Comparison of ENCODE assay signal across 17 cellular contexts in genomic region chr4:141275834-141276233, GRCh38. TPM values are rescaled to one million over a fixed set of nuclear protein-coding genes. Genes with fewer than 3 reads are reported as not detected.
DNase-seq lines count a peak whose midpoint lies in the region; ATAC-seq, FAIRE-seq and TF ChIP-seq lines count a peak whose summit lies in the region.
"Had no signal": no experiment of that assay in that cellular context is flagged by ENCODE, and none has a peak within 500 bp of the region (broad histone marks: within the 10 kb centered on the region; RNA-seq: fewer than 3 reads in every experiment).

No MANE protein-coding gene starts in this region.

- TF ChIP-seq POLR2A in endothelial cell of umbilical vein (IDR thresholded peaks at IDR 0.05; ENCODE audit: low read depth, low read length) = no peak

- no peak overlapping the region for H2BK120ac ChIP-seq in trophoblast cell (ENCODE audit: insufficient read depth, low read length, poor library complexity)

- BruUV-seq in endothelial cell of umbilical vein (replicated peaks; lab: Mats Ljungman, UMichigan) = no TSS peak

- H2BK5ac ChIP-seq in trophoblast cell (ENCODE audit: low read depth, low read length, poor library complexity) = no peak overlapping the region

- H4K12ac ChIP-seq in trophoblast cell (ENCODE audit: low read depth, low read length) = no peak overlapping the region

- no peaks in the 10 kb centered on the region for H4K20me1 ChIP-seq in endothelial cell of umbilical vein (replicated peaks; ENCODE audit: control insufficient read depth, extremely low read depth, insufficient read depth, low read length)

- H3K79me1 ChIP-seq in trophoblast cell (ENCODE audit: low read length) = no peaks in the 10 kb centered on the region

- H3K27ac ChIP-seq in endothelial cell of umbilical vein (ENCODE audit: insufficient read depth, low read depth, low read length) (no peak overlapping the region), trophoblast cell (ENCODE audit: low read depth, low read length) (no peak overlapping the region)
- H3K27ac ChIP-seq: esophagus muscularis mucosa, right lobe of liver had no signal

- H3K79me2 ChIP-seq in endothelial cell of umbilical vein (ENCODE audit: control insufficient read depth, insufficient read depth, low read length) (no peaks in the 10 kb centered on the region), trophoblast cell (ENCODE audit: control insufficient read depth, insufficient read depth, low read length, poor library complexity) (no peaks in the 10 kb centered on the region)

- H3K36me3 ChIP-seq in endothelial cell of umbilical vein (ENCODE audit: control insufficient read depth in 2 of 2, extremely low read depth in 1 of 2, insufficient read depth in 2 of 2, low read length in 2 of 2) (no peaks in the 10 kb centered on the region), trophoblast cell (ENCODE audit: control insufficient read depth in 1 of 2, insufficient read depth in 2 of 2, low read length in 2 of 2) (no peaks in the 10 kb centered on the region)
- H3K36me3 ChIP-seq: esophagus muscularis mucosa, right lobe of liver had no signal

- intact Hi-C loops in endothelial cell of umbilical vein (cut with micrococcal nuclease) = no loop called here

- no peak overlapping the region for H3K4ac ChIP-seq in trophoblast cell (ENCODE audit: low read depth, low read length)

- DNase-seq in GM04503 (ENCODE audit: low read depth) = peak; percentile 96
- DNase-seq in RKO (ENCODE audit: low spot score) = peak; percentile 18
- DNase-seq in endothelial cell of umbilical vein (ENCODE audit: low read depth, low spot score) = peak; percentile 51
- no peak for DNase-seq in trophoblast cell
- no peak for DNase-seq in frontal cortex (ENCODE audit: low spot score in 2 of 2)
- DNase-seq: activated CD4-positive, alpha-beta T cell treated with anti-CD3 and anti-CD28 coated beads for 36 hours; activated T-cell treated with anti-CD3 and anti-CD28 coated beads, Interleukin-2, amount 50 U/mL, for 24 hours; Calu3; islet precursor cell; naive B cell; NCI-H146; NCI-H748 treated with DMSO at 0.1 percent for 48 hours; right lobe of liver had no signal

- H2AFZ ChIP-seq in endothelial cell of umbilical vein (ENCODE audit: low read depth, low read length) (no peak overlapping the region), trophoblast cell (ENCODE audit: insufficient read depth, low read length, poor library complexity) (no peak overlapping the region)

- no peak overlapping the region for H2AK5ac ChIP-seq in trophoblast cell (ENCODE audit: low read length)

- H3K4me2 ChIP-seq in endothelial cell of umbilical vein (ENCODE audit: insufficient read depth, low read length) (no peak overlapping the region), trophoblast cell (ENCODE audit: low read length) (no peak overlapping the region)

- H3K18ac ChIP-seq in trophoblast cell (ENCODE audit: low read length) = no peak overlapping the region

- H3K27me3 ChIP-seq in endothelial cell of umbilical vein (ENCODE audit: control insufficient read depth in 2 of 2, insufficient read depth in 2 of 2, low read length in 2 of 2) (no peaks in the 10 kb centered on the region), trophoblast cell (ENCODE audit: insufficient read depth, low read length) (no peaks in the 10 kb centered on the region)
- H3K27me3 ChIP-seq: esophagus muscularis mucosa, right lobe of liver had no signal

- H3K9me1 ChIP-seq in endothelial cell of umbilical vein (replicated peaks; ENCODE audit: control insufficient read depth, extremely low read depth, insufficient read depth, low read length) = no peaks in the 10 kb centered on the region

- no peak overlapping the region for H4K8ac ChIP-seq in trophoblast cell (ENCODE audit: low read depth, low read length)

- H2BK12ac ChIP-seq in trophoblast cell (ENCODE audit: low read length) = no peak overlapping the region

- H4K91ac ChIP-seq in trophoblast cell (ENCODE audit: low read depth, low read length) = no peak overlapping the region

- no peak overlapping the region for H3K14ac ChIP-seq in trophoblast cell (ENCODE audit: low read length)

- no peak for TF ChIP-seq CTCF in endothelial cell of umbilical vein (IDR thresholded peaks at IDR 0.05; ENCODE audit: extremely low read depth in 1 of 2, insufficient read depth in 1 of 2, low read depth in 1 of 2, low read length in 2 of 2)

- peak overlapping the region; percentile 66 for H3K23ac ChIP-seq in trophoblast cell (ENCODE audit: low read length)

- no peak overlapping the region for H3K9ac ChIP-seq in endothelial cell of umbilical vein (replicated peaks; ENCODE audit: extremely low read depth, insufficient read depth, low read length)
- H3K9ac ChIP-seq in trophoblast cell (ENCODE audit: low read length) = no peak overlapping the region

- no CpG with 5 or more reads among the region's 1 CpG for WGBS in trophoblast cell (ENCODE audit: extremely low coverage, insufficient coverage, insufficient read length)

- no peaks in the 10 kb centered on the region for H3K4me1 ChIP-seq in endothelial cell of umbilical vein (ENCODE audit: control insufficient read depth, extremely low read depth, insufficient read depth, low read length)
- no peaks in the 10 kb centered on the region for H3K4me1 ChIP-seq in trophoblast cell (ENCODE audit: control insufficient read depth in 1 of 2, insufficient read depth in 2 of 2, low read length in 2 of 2)
- H3K4me1 ChIP-seq: esophagus muscularis mucosa, right lobe of liver had no signal

- no peaks in the 10 kb centered on the region for H3K9me3 ChIP-seq in endothelial cell of umbilical vein (replicated peaks; ENCODE audit: control insufficient read depth, insufficient read depth, low read length)
- no peaks in the 10 kb centered on the region for H3K9me3 ChIP-seq in trophoblast cell (ENCODE audit: insufficient read depth, low read depth, low read length)
- H3K9me3 ChIP-seq: esophagus muscularis mucosa, right lobe of liver had no signal

- ATAC-seq in HG02852 (IDR thresholded peaks at IDR 0.05; ENCODE audit: unreplicated experiment) (no peak), HG02970 (IDR thresholded peaks at IDR 0.05; ENCODE audit: low FRiP score, unreplicated experiment) (no peak), GM18909 (IDR thresholded peaks at IDR 0.05; ENCODE audit: poor library complexity, unreplicated experiment) (no peak)
- ATAC-seq: activated CD4-positive, alpha-beta T cell treated with anti-CD3 and anti-CD28 coated beads for 36 hours; right lobe of liver had no signal

- POLR2A ChIA-PET in endothelial cell of umbilical vein (lab: Charles Lee) = no interaction called here

- H3K4me3 ChIP-seq in endothelial cell of umbilical vein (replicated peaks in 1 of 3; ENCODE audit: insufficient read depth in 1 of 3, low read depth in 1 of 3, low read length in 3 of 3) = no peak overlapping the region
- H3K4me3 ChIP-seq in trophoblast cell (ENCODE audit: low read depth, low read length) = no peak overlapping the region
- H3K4me3 ChIP-seq: esophagus muscularis mucosa, right lobe of liver had no signal

- FAIRE-seq in endothelial cell of umbilical vein (lab: Jason Lieb, UNC) (no peak), frontal cortex (lab: Jason Lieb, UNC) (no peak)

- CTCF ChIA-PET in endothelial cell of umbilical vein (lab: Charles Lee) = interaction anchor here (1.2 kb wide), 1 partner anchor 9 kb away, joined by 5 read pairs; no protein-coding TSS in a partner anchor

- dilution Hi-C loops in endothelial cell of umbilical vein (cut with MboI; ENCODE audit: extremely low pct_ligation_motif_present, low sequenced_read_pairs) = no loop called here

TF ChIP-seq in endothelial cell of umbilical vein, 7 proteins besides CTCF, POLR2A, EP300 and RAD21:
- no peak for TF ChIP-seq MYC (IDR thresholded peaks at IDR 0.05; ENCODE audit: low read depth, low read length)
- TF ChIP-seq MAX (IDR thresholded peaks at IDR 0.05; ENCODE audit: insufficient read depth, insufficient read length) = no peak
- no peak for TF ChIP-seq GATA2 (IDR thresholded peaks at IDR 0.05; ENCODE audit: insufficient read depth, insufficient read length, low read depth, low read length)
- no peak for TF ChIP-seq JUN (IDR thresholded peaks at IDR 0.05; ENCODE audit: borderline replicate concordance, insufficient read depth, insufficient read length, low read depth)
- TF ChIP-seq FOS (IDR thresholded peaks at IDR 0.05; ENCODE audit: borderline replicate concordance, insufficient read depth, low read length) = no peak
- no peak for TF ChIP-seq EZH2 (IDR thresholded peaks at IDR 0.05; ENCODE audit: borderline replicate concordance, low read depth, low read length, severe bottlenecking)
- TF ChIP-seq POLR2AphosphoS5 (IDR thresholded peaks at IDR 0.05; ENCODE audit: insufficient read depth, low read depth, low read length) = no peak

RNA-seq across cellular contexts. Expression of gene ZNF330, which starts 55.1 kb away (rescaled TPM):
- total RNA-seq in endothelial cell of umbilical vein = 31.0 and 34.2 TPM in 2 replicates
- polyA plus RNA-seq in endothelial cell of umbilical vein = 13.9 and 15.5 TPM in 2 replicates
- polyA plus RNA-seq in endothelial cell of umbilical vein (2011; cell fraction: cytosol; rRNA removed) = 19.1 and 22.3 TPM in 2 replicates
- polyA plus RNA-seq in endothelial cell of umbilical vein (2011; cell fraction: nucleus; rRNA removed) = 20.0 and 28.8 TPM in 2 replicates
- 30.4 and 35.9 TPM in 2 replicates for polyA plus RNA-seq in endothelial cell of umbilical vein (2012)
- 26.7 and 44.5 TPM in 2 replicates for polyA minus RNA-seq in endothelial cell of umbilical vein
- 16.8 TPM for polyA minus RNA-seq in endothelial cell of umbilical vein (2011; cell fraction: cytosol; rRNA and poly(A)+ RNA removed)
- polyA minus RNA-seq in endothelial cell of umbilical vein (2011; cell fraction: nucleus; rRNA and poly(A)+ RNA removed) = 10.0 and 10.6 TPM in 2 replicates
- polyA plus RNA-seq in trophoblast cell (2013) = 26.1 and 26.3 TPM in 2 replicates
- total RNA-seq in frontal cortex = 20.4 TPM

Comparison
In these comparisons a context has a peak if more than half of its experiments do, and no peak if none do; other contexts are left out.
1. DNase-seq: peak in GM04503 (single experiment), RKO (single experiment) and endothelial cell of umbilical vein (single experiment); none in trophoblast cell (0 of 2) and frontal cortex (0 of 2).